Comparison of ENCODE assay signal across 23 cellular contexts in genomic region chr9:16787724-16788123, GRCh38.
A peak's percentile ranks its signal among the peaks of the same experiment; 100 is the strongest.
DNase-seq lines count a peak whose midpoint lies in the region; TF ChIP-seq lines count a peak whose summit lies in the region.
"Had no signal": no experiment of that assay in that cellular context is flagged by ENCODE, and none has a peak within 500 bp of the region (broad histone marks: within the 10 kb centered on the region; RNA-seq: fewer than 3 reads in every experiment).

No MANE protein-coding gene starts in this region.

- no peaks in the 10 kb centered on the region for H3K9me2 ChIP-seq in SK-N-SH

- H3K27ac ChIP-seq in SK-N-SH (ENCODE audit: low read depth in 2 of 2, low read length in 1 of 2), result peak overlapping the region in 1 of 2 experiments; percentile 7; a peak in 1 of 4 replicates
- H3K27ac ChIP-seq: coronary artery, neural progenitor cell had no signal

- no peaks in the 10 kb centered on the region for H4K20me1 ChIP-seq in SK-N-SH (ENCODE audit: insufficient read depth)

- peaks cover 9% of the 10 kb centered on the region for H3K9me3 Mint-ChIP-seq in activated T-cell treated with anti-CD3 and anti-CD28 coated beads, Interleukin-2, amount 50 U/mL, for 24 hours
- H3K9me3 Mint-ChIP-seq: neural progenitor cell had no signal

- TF ChIP-seq RAD21 in SK-N-SH (IDR thresholded peaks at IDR 0.05; ENCODE audit: low read length), result no peak

- no peaks in the 10 kb centered on the region for H3K27me3 ChIP-seq in SK-N-SH (ENCODE audit: insufficient read depth)
- H3K27me3 ChIP-seq: esophagus muscularis mucosa, neural progenitor cell had no signal

- no peak overlapping the region for H3K4me3 ChIP-seq in SK-N-SH (ENCODE audit: low read depth in 2 of 2, low read length in 1 of 2)
- no peak overlapping the region for H3K4me3 ChIP-seq in fibroblast of mammary gland (ENCODE audit: control insufficient read depth, low read depth, low read length)
- H3K4me3 ChIP-seq: coronary artery, esophagus muscularis mucosa, HAP-1, neural progenitor cell had no signal

- H3K4me3 Mint-ChIP-seq in activated T-cell treated with anti-CD3 and anti-CD28 coated beads, Interleukin-2, amount 50 U/mL, for 24 hours, result no peak overlapping the region
- H3K4me3 Mint-ChIP-seq: B cell, neural progenitor cell had no signal

- H3F3A ChIP-seq in SK-N-SH (replicated peaks; ENCODE audit: insufficient read depth), result no peaks in the 10 kb centered on the region

- H3K27ac Mint-ChIP-seq in activated T-cell treated with anti-CD3 and anti-CD28 coated beads, Interleukin-2, amount 50 U/mL, for 24 hours, result no peak overlapping the region
- H3K27ac Mint-ChIP-seq: B cell, progenitor cell of endocrine pancreas had no signal

- peak; percentile 58 for DNase-seq in ELR (ENCODE audit: low read depth)
- DNase-seq in SK-N-SH, result no peak
- peak; percentile 79 for DNase-seq in fibroblast of mammary gland (ENCODE audit: low read depth)
- peak; percentile 33 for DNase-seq in stromal cell of bone marrow (ENCODE audit: low read depth)
- DNase-seq in activated T-cell treated with anti-CD3 and anti-CD28 coated beads for 4 hours, result no peak
- no peak for DNase-seq in activated CD8-positive, alpha-beta memory T cell treated with anti-CD3 and anti-CD28 coated beads, Interleukin-2, amount 50 U/mL, for 4 hours
- no peak for DNase-seq in activated T-cell treated with anti-CD3 and anti-CD28 coated beads, Interleukin-2, amount 50 U/mL, for 24 hours
- DNase-seq: activated CD4-positive, alpha-beta T cell treated with anti-CD3 and anti-CD28 coated beads, Interleukin-2, amount 50 U/mL, for 48 hours; activated CD4-positive, CD25-positive, alpha-beta regulatory T cell; activated naive CD4-positive, alpha-beta T cell; DMS79; NCI-H1105; NCI-H2029 treated with DMSO at 0.1 percent for 48 hours; NCI-H226; NCI-H774; Right ventricle myocardium superior; trophoblast cell had no signal

- TF ChIP-seq CTCF in SK-N-SH (IDR thresholded peaks at IDR 0.05), result no peak
- TF ChIP-seq CTCF in fibroblast of mammary gland (conservative IDR thresholded peaks at IDR 0.05; ENCODE audit: control insufficient read depth, insufficient read depth, low read depth, low read length), result no peak

- H3K36me3 Mint-ChIP-seq in activated T-cell treated with anti-CD3 and anti-CD28 coated beads, Interleukin-2, amount 50 U/mL, for 24 hours (ENCODE audit: low read depth), result no peaks in the 10 kb centered on the region
- H3K36me3 Mint-ChIP-seq: neural progenitor cell had no signal

- H3K27me3 Mint-ChIP-seq in activated T-cell treated with anti-CD3 and anti-CD28 coated beads, Interleukin-2, amount 50 U/mL, for 24 hours, result no peaks in the 10 kb centered on the region
- H3K27me3 Mint-ChIP-seq: B cell had no signal

- 72% methylated on average over 6 of the region's 6 CpGs for WGBS in SK-N-SH (ENCODE audit: low lambda C conversion rate)

- peak overlapping the region; percentile 9; the same call in 1 of the 2 replicates for H3K4me2 ChIP-seq in SK-N-SH
- H3K4me2 ChIP-seq: neural progenitor cell had no signal

- CTCF ChIA-PET in SK-N-SH (lab: Yijun Ruan, JAX), result interaction anchor here (0.6 kb wide), 1 partner anchor 9 kb away, joined by 3 read pairs; no protein-coding TSS in a partner anchor

- H3K4me1 ChIP-seq in SK-N-SH (ENCODE audit: control insufficient read depth in 1 of 2, insufficient read depth in 2 of 2, low read depth in 1 of 2, low read length in 1 of 2), result no peaks in the 10 kb centered on the region; a peak in 1 of 4 replicates

- H2AFZ ChIP-seq in SK-N-SH (ENCODE audit: low read depth), result no peak overlapping the region

- POLR2A ChIA-PET in SK-N-SH (lab: Yijun Ruan, JAX), result no interaction called here

- no peak overlapping the region for H3K9ac ChIP-seq in SK-N-SH
- H3K9ac ChIP-seq: neural progenitor cell had no signal

- H3K9me3 ChIP-seq in SK-N-SH, result no peaks in the 10 kb centered on the region
- H3K9me3 ChIP-seq: esophagus muscularis mucosa, HAP-1 had no signal

- no peak for TF ChIP-seq EP300 in SK-N-SH (IDR thresholded peaks at IDR 0.05; ENCODE audit: borderline replicate concordance in 1 of 2, low read depth in 1 of 2, low read length in 1 of 2)

- H3K36me3 ChIP-seq in SK-N-SH (replicated peaks in 1 of 2; ENCODE audit: control insufficient read depth in 1 of 2, insufficient read depth in 2 of 2, low read length in 1 of 2), result no peaks in the 10 kb centered on the region
- H3K36me3 ChIP-seq: esophagus muscularis mucosa, HAP-1, neural progenitor cell had no signal

- peaks cover 23% of the 10 kb centered on the region for H3K79me2 ChIP-seq in SK-N-SH (ENCODE audit: insufficient read depth)

- no peaks in the 10 kb centered on the region for H3K4me1 Mint-ChIP-seq in activated T-cell treated with anti-CD3 and anti-CD28 coated beads, Interleukin-2, amount 50 U/mL, for 24 hours (ENCODE audit: low read depth)
- H3K4me1 Mint-ChIP-seq: B cell had no signal

TF ChIP-seq in SK-N-SH, 30 proteins besides CTCF, POLR2A, EP300 and RAD21:
- TF ChIP-seq FOSL2 (IDR thresholded peaks at IDR 0.05; ENCODE audit: borderline replicate concordance, low read depth), result peak; percentile 61
- no peak for TF ChIP-seq TEAD4 (IDR thresholded peaks at IDR 0.05; ENCODE audit: borderline replicate concordance, insufficient read depth)
- no peak for TF ChIP-seq ELF1 (IDR thresholded peaks at IDR 0.05)
- peak; percentile 38; the same call in 1 of the 2 replicates for TF ChIP-seq JUND (IDR thresholded peaks at IDR 0.05)

Comparison
In these comparisons a context has a peak if more than half of its experiments do, and no peak if none do; other contexts are left out.
1. DNase-seq: peak in ELR (single experiment), fibroblast of mammary gland (single experiment) and stromal cell of bone marrow (single experiment); none in SK-N-SH (single experiment), activated T-cell treated with anti-CD3 and anti-CD28 coated beads for 4 hours (single experiment), activated CD8-positive, alpha-beta memory T cell treated with anti-CD3 and anti-CD28 coated beads, Interleukin-2, amount 50 U/mL, for 4 hours (single experiment) and activated T-cell treated with anti-CD3 and anti-CD28 coated beads, Interleukin-2, amount 50 U/mL, for 24 hours (single experiment).